ENCODE assay signal across 12 cellular contexts in the genomic region with DNA sequence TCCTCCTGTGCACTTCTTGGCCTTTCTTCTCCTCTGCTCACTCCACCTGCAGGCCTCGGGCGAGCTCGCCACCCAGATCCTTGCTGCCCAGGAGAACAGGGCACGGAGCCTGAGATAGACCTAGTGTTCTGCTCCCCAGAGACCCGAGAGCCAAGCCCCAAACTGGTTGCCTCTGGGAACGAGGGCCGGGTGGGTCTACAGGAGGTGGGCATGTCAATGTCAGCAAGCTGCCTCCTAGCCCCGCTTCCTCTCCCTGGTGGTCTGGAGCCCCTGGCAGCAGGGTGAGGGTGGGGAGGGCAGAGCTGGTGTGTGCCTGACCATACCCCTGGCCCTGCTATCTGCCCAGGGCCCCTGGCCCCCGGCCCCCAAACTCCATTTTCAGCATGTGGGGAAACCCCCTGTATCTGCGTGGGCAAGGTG.
"Had no signal": no experiment of that assay in that cellular context is flagged by ENCODE, and none has a peak within 500 bp of the region (broad histone marks: within the 10 kb centered on the region; RNA-seq: fewer than 3 reads in every experiment).

No MANE protein-coding gene starts in this region.

- H2AFZ ChIP-seq: hepatocyte had no signal

- H3K4me3 ChIP-seq: hepatocyte, pancreas, stomach, tibial artery had no signal

- H3K27me3 ChIP-seq: ascending aorta, pancreas had no signal

- FAIRE-seq: pancreas, TTC549 had no signal

- H3K9me3 Mint-ChIP-seq: nephron progenitor cell had no signal

- H3K27ac Mint-ChIP-seq: nephron progenitor cell had no signal

- H3K9me3 ChIP-seq: ascending aorta, gastroesophageal sphincter, pancreas, stomach, tibial artery had no signal

- H3K27ac ChIP-seq: ascending aorta, epithelial cell of prostate, gastroesophageal sphincter, hepatocyte, pancreas, skin epidermis, stomach, tibial artery had no signal

- H3K36me3 ChIP-seq: ascending aorta, gastroesophageal sphincter, pancreas, stomach, tibial artery had no signal

- DNase-seq: activated gamma-delta T cell treated with Interleukin-2 at 50 U/mL for 16 hours, cortex of kidney had no signal

- H3K79me2 ChIP-seq: hepatocyte had no signal
